In genomic region chr7:50346548-50347497, GRCh38 we compare ENCODE assay signal across 1 cellular context.
TF ChIP-seq lines count a peak whose summit lies in the region.

No MANE protein-coding gene starts in this region.

TF ChIP-seq in K562, 482 proteins besides CTCF, POLR2A, EP300 and RAD21 (continued from another document):
- no peak for TF ChIP-seq SAFB (IDR thresholded peaks at IDR 0.05; ENCODE audit: borderline replicate concordance, low read depth, low read length)
- no peak for TF ChIP-seq NR2C2 (CRISPR knock-in tag; IDR thresholded peaks at IDR 0.05)
- no peak for TF ChIP-seq NR2C2 (tag; IDR thresholded peaks at IDR 0.05)
- no peak for TF ChIP-seq HNRNPH1 (optimal IDR thresholded peaks at IDR 0.05; ENCODE audit: low read depth, low read length)
- no peak for TF ChIP-seq MTA2 (IDR thresholded peaks at IDR 0.05; ENCODE audit: low read depth)
- 0 out of 2 replicates have a peak, but pooled peaks have one; percentile 42 for TF ChIP-seq SMARCA4 (IDR thresholded peaks at IDR 0.05)
- TF ChIP-seq, protein P1, sequence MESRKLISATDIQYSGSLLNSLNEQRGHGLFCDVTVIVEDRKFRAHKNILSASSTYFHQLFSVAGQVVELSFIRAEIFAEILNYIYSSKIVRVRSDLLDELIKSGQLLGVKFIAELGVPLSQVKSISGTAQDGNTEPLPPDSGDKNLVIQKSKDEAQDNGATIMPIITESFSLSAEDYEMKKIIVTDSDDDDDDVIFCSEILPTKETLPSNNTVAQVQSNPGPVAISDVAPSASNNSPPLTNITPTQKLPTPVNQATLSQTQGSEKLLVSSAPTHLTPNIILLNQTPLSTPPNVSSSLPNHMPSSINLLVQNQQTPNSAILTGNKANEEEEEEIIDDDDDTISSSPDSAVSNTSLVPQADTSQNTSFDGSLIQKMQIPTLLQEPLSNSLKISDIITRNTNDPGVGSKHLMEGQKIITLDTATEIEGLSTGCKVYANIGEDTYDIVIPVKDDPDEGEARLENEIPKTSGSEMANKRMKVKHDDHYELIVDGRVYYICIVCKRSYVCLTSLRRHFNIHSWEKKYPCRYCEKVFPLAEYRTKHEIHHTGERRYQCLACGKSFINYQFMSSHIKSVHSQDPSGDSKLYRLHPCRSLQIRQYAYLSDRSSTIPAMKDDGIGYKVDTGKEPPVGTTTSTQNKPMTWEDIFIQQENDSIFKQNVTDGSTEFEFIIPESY (CRISPR knock-in tag; IDR thresholded peaks at IDR 0.05), result no peak
- TF ChIP-seq MEIS2 (IDR thresholded peaks at IDR 0.05; ENCODE audit: partially characterized antibody), result no peak
- no peak for TF ChIP-seq CBX1 (IDR thresholded peaks at IDR 0.05; ENCODE audit: low read depth)
- TF ChIP-seq DMBX1 (CRISPR knock-in tag; IDR thresholded peaks at IDR 0.05; ENCODE audit: borderline replicate concordance), result no peak
- no peak for TF ChIP-seq ZFP91 (CRISPR knock-in tag; IDR thresholded peaks at IDR 0.05)
- no peak for TF ChIP-seq NR0B1 (IDR thresholded peaks at IDR 0.05; ENCODE audit: partially characterized antibody)
- no peak for TF ChIP-seq ZNF316 (IDR thresholded peaks at IDR 0.05)
- TF ChIP-seq PYGO2 (tag; IDR thresholded peaks at IDR 0.05), result no peak
- TF ChIP-seq ETV1 (tag; conservative IDR thresholded peaks at IDR 0.05; ENCODE audit: low read depth), result no peak
- TF ChIP-seq RNF2 (IDR thresholded peaks at IDR 0.05), result no peak
- no peak for TF ChIP-seq SIX5 (IDR thresholded peaks at IDR 0.05; ENCODE audit: borderline replicate concordance in 1 of 2, insufficient read depth in 1 of 2, low read depth in 1 of 2, low read length in 2 of 2)
- TF ChIP-seq ZNF24 (IDR thresholded peaks at IDR 0.05), result no peak
- TF ChIP-seq GATA2 (CRISPR knock-in tag; IDR thresholded peaks at IDR 0.05), result peak; percentile 20; the same call in 1 of the 2 replicates
TF ChIP-seq in K562: peak in this region for 9.
